Comparison of ENCODE assay signal across 12 cellular contexts in the genomic region with DNA sequence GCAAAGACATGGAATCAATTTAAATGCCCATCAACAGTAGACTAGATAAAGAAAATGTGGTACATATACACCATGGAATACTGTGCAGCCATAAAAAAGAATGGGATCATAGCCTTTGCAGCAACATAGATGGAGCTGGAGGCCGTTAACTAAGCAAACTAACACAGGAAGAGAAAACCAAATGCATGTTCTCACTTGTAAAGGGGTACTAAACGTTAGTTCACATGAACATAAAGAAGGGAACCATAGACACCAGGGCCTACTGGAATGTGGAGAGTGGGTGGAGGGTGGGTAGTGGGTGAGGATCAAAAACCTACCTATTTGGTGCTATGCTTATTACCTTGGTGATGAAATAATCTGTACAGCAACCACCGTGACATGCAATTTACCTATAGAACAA.
DNase-seq lines count a peak whose midpoint lies in the region; ATAC-seq and TF ChIP-seq lines count a peak whose summit lies in the region.
"Had no signal": no experiment of that assay in that cellular context is flagged by ENCODE, and none has a peak within 500 bp of the region (broad histone marks: within the 10 kb centered on the region; RNA-seq: fewer than 3 reads in every experiment).

No MANE protein-coding gene starts in this region.

- no peak overlapping the region for H3K4me3 Mint-ChIP-seq in activated CD4-positive, alpha-beta T cell treated with anti-CD3 and anti-CD28 coated beads, Interleukin-2, amount 10 ng/mL, durations not matched to agents 7 days and 5 days
- peak overlapping the region; percentile 44 for H3K4me3 Mint-ChIP-seq in memory B cell

- ATAC-seq in GM21526 (IDR thresholded peaks at IDR 0.05; ENCODE audit: low FRiP score, unreplicated experiment): peak; percentile 13
- ATAC-seq in HG03432 (IDR thresholded peaks at IDR 0.05; ENCODE audit: unreplicated experiment): peak; percentile 11
- peak; percentile 11 for ATAC-seq in memory B cell (ENCODE audit: low read depth)
- ATAC-seq in HG03025 (IDR thresholded peaks at IDR 0.05; ENCODE audit: low FRiP score, unreplicated experiment): no peak

- H3K36me3 Mint-ChIP-seq in activated CD4-positive, alpha-beta T cell treated with anti-CD3 and anti-CD28 coated beads, Interleukin-2, amount 10 ng/mL, durations not matched to agents 7 days and 5 days (ENCODE audit: low read depth): peaks cover 63% of the 10 kb centered on the region
- peaks cover 14% of the 10 kb centered on the region for H3K36me3 Mint-ChIP-seq in memory B cell

- no peak overlapping the region for H3K4me3 ChIP-seq in foreskin fibroblast (ENCODE audit: low read depth in 1 of 2, low read length in 2 of 2)

- H3K27ac Mint-ChIP-seq in activated CD4-positive, alpha-beta T cell treated with anti-CD3 and anti-CD28 coated beads, Interleukin-2, amount 10 ng/mL, durations not matched to agents 7 days and 5 days: peak overlapping the region; percentile 68
- H3K27ac Mint-ChIP-seq in memory B cell: peak overlapping the region; percentile 99

- H3K9me3 Mint-ChIP-seq in activated CD4-positive, alpha-beta T cell treated with anti-CD3 and anti-CD28 coated beads, Interleukin-2, amount 10 ng/mL, durations not matched to agents 7 days and 5 days: no peaks in the 10 kb centered on the region
- no peaks in the 10 kb centered on the region for H3K9me3 Mint-ChIP-seq in memory B cell

- peaks cover 62% of the 10 kb centered on the region for H3K4me1 Mint-ChIP-seq in activated CD4-positive, alpha-beta T cell treated with anti-CD3 and anti-CD28 coated beads, Interleukin-2, amount 10 ng/mL, durations not matched to agents 7 days and 5 days
- H3K4me1 Mint-ChIP-seq in memory B cell: peaks cover 43% of the 10 kb centered on the region

- no peak for TF ChIP-seq CTCF in foreskin fibroblast (IDR thresholded peaks at IDR 0.05; ENCODE audit: low read depth, low read length)

- no peak for DNase-seq in activated CD4-positive, alpha-beta T cell treated with anti-CD3 and anti-CD28 coated beads, Interleukin-2, amount 10 ng/mL, durations not matched to agents 7 days and 5 days
- no peak for DNase-seq in activated CD4-positive, alpha-beta T cell treated with anti-CD3 and anti-CD28 coated beads for 4 hours
- DNase-seq in memory B cell (ENCODE audit: low spot score in 2 of 2): peak in 1 of 2 donors; percentile 27
- DNase-seq in foreskin fibroblast: no peak
- no peak for DNase-seq in AG08395 (ENCODE audit: low spot score)
- DNase-seq: activated CD4-positive, alpha-beta T cell treated with anti-CD3 and anti-CD28 coated beads, Interleukin-2, amount 50 U/mL, for 48 hours; mammary epithelial cell; NCI-H2171; occipital lobe had no signal

- POLR2A ChIA-PET in activated CD4-positive, alpha-beta T cell treated with anti-CD3 and anti-CD28 coated beads, Interleukin-2, amount 10 ng/mL, durations not matched to agents 7 days and 5 days (lab: Charles Lee): no interaction called here

- no peaks in the 10 kb centered on the region for H3K27me3 Mint-ChIP-seq in activated CD4-positive, alpha-beta T cell treated with anti-CD3 and anti-CD28 coated beads, Interleukin-2, amount 10 ng/mL, durations not matched to agents 7 days and 5 days
- H3K27me3 Mint-ChIP-seq in memory B cell: no peaks in the 10 kb centered on the region

- CTCF ChIA-PET in activated CD4-positive, alpha-beta T cell treated with anti-CD3 and anti-CD28 coated beads, Interleukin-2, amount 10 ng/mL, durations not matched to agents 7 days and 5 days (lab: Charles Lee): no interaction called here
